Comparison of ENCODE assay signal across 1 cellular context in genomic region chr17:11511696-11512095, GRCh38.
TF ChIP-seq lines count a peak whose summit lies in the region.

No MANE protein-coding gene starts in this region.

TF ChIP-seq in SK-N-SH treated with all-trans-retinoic acid at 6 μM for 48 hours, 23 proteins besides CTCF, POLR2A, EP300 and RAD21 (continued from another document):
- TF ChIP-seq PATZ1 (CRISPR knock-in tag; IDR thresholded peaks at IDR 0.05; ENCODE audit: borderline replicate concordance) (no peak), ZFP30 (CRISPR knock-in tag; IDR thresholded peaks at IDR 0.05) (no peak), ESRRG (CRISPR knock-in tag; IDR thresholded peaks at IDR 0.05) (no peak), ZFP3 (CRISPR knock-in tag; IDR thresholded peaks at IDR 0.05) (no peak), TCF4 (CRISPR knock-in tag; IDR thresholded peaks at IDR 0.05; ENCODE audit: borderline replicate concordance) (no peak), RARB (CRISPR knock-in tag; IDR thresholded peaks at IDR 0.05) (no peak), ISL1 (CRISPR knock-in tag; IDR thresholded peaks at IDR 0.05) (no peak)
